In the genomic region with DNA sequence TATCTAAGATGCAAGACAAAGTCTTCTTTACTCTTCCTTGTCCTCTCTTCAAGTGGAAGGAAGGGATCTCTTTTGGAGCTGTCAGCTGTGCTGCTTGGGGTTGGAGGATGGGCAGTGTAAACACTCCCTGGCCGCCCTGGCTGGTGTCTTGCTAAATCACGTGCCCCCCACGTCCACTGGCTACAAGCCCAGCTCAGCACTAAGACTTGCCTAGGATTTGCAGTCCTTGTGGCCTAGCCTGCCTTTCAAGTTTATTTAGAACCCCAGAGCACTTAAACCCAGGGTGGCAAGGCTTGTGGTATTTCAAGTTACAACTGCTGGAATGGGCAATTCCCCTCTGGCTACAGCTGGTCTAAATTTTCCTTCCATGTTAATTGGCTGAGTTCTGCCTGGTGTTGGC, we compare ENCODE assay signal across 25 cellular contexts.
"Had no signal": no experiment of that assay in that cellular context is flagged by ENCODE, and none has a peak within 500 bp of the region (broad histone marks: within the 10 kb centered on the region; RNA-seq: fewer than 3 reads in every experiment).

No MANE protein-coding gene starts in this region.

- H3K9ac ChIP-seq: KMS-11 had no signal

- H3K4me1 Mint-ChIP-seq: activated B cell treated with CpG ODN at 0.5 μM for 24 hours; activated CD4-positive, alpha-beta T cell treated with anti-CD3 and anti-CD28 coated beads, Interleukin-2, amount 10 ng/mL, durations not matched to agents 24 days and 14 days; central memory CD8-positive, alpha-beta T cell; T-helper 17 cell had no signal

- H3K27ac ChIP-seq: KMS-11 had no signal

- H3K4me3 Mint-ChIP-seq: activated B cell treated with CpG ODN at 0.5 μM for 24 hours; activated CD4-positive, alpha-beta T cell treated with anti-CD3 and anti-CD28 coated beads, Interleukin-2, amount 10 ng/mL, durations not matched to agents 24 days and 14 days; activated naive CD8-positive, alpha-beta T cell; activated T-cell treated with anti-CD3 and anti-CD28 coated beads, Interleukin-2, amount 50 U/mL, for 4 hours; brain; central memory CD8-positive, alpha-beta T cell; T-helper 17 cell had no signal

- H3K27me3 Mint-ChIP-seq: activated CD4-positive, alpha-beta T cell treated with anti-CD3 and anti-CD28 coated beads, Interleukin-2, amount 10 ng/mL, durations not matched to agents 24 days and 14 days; activated naive CD8-positive, alpha-beta T cell; T-helper 17 cell had no signal

- H3K27ac Mint-ChIP-seq: activated B cell treated with CpG ODN at 0.5 μM for 24 hours; activated CD4-positive, alpha-beta T cell treated with anti-CD3 and anti-CD28 coated beads, Interleukin-2, amount 10 ng/mL, durations not matched to agents 24 days and 14 days; activated naive CD8-positive, alpha-beta T cell; T-helper 17 cell had no signal

- ATAC-seq: PC-3, T-helper 17 cell had no signal

- H3K4me2 ChIP-seq: KMS-11 had no signal

- H3K36me3 Mint-ChIP-seq: activated naive CD8-positive, alpha-beta T cell; brain had no signal

- H3K9me3 Mint-ChIP-seq: activated B cell treated with CpG ODN at 0.5 μM for 24 hours; activated CD4-positive, alpha-beta T cell treated with anti-CD3 and anti-CD28 coated beads, Interleukin-2, amount 10 ng/mL, durations not matched to agents 24 days and 14 days had no signal

- DNase-seq: activated B cell treated with CpG ODN at 0.5 μM for 24 hours; activated CD4-positive, alpha-beta T cell treated with anti-CD3 and anti-CD28 coated beads for 1 hour; activated CD4-positive, alpha-beta T cell treated with anti-CD3 and anti-CD28 coated beads, Interleukin-2, amount 10 ng/mL, durations not matched to agents 24 days and 14 days; activated CD4-positive, alpha-beta T cell treated with anti-CD3 and anti-CD28 coated beads, Interleukin-2, amount 50 U/mL, for 48 hours; activated CD8-positive, alpha-beta memory T cell treated with anti-CD3 and anti-CD28 coated beads for 24 hours; activated effector memory CD4-positive, alpha-beta T cell treated with anti-CD3 and anti-CD28 coated beads, Interleukin-2, amount 50 U/mL, for 16 hours; activated naive CD4-positive, alpha-beta T cell treated with Interleukin-2 at 50 U/mL for 16 hours; activated T-cell treated with anti-CD3 and anti-CD28 coated beads, Interleukin-2, amount 50 U/mL, for 4 hours; amygdala; MM.1S; NCI-H1105 treated with DMSO at 0.1 percent for 48 hours; NCI-H146; NCI-H187 treated with DMSO at 0.1 percent for 48 hours; NCI-H2081 treated with DMSO at 0.1 percent for 48 hours; NCI-H226; NCI-H510A; NCI-H526 treated with DMSO at 0.1 percent for 48 hours; PC-3; SHP77; T-helper 17 cell; T-helper 9 cell had no signal
